13 cellular contexts compared by ENCODE assay signal in genomic region chr3:179921500-179921899, GRCh38.
DNase-seq lines count a peak whose midpoint lies in the region; ATAC-seq and TF ChIP-seq lines count a peak whose summit lies in the region.
"Had no signal": no experiment of that assay in that cellular context is flagged by ENCODE, and none has a peak within 500 bp of the region (broad histone marks: within the 10 kb centered on the region; RNA-seq: fewer than 3 reads in every experiment).

No MANE protein-coding gene starts in this region.

- H3K27ac ChIP-seq in parathyroid adenoma = peak overlapping the region; percentile 55
- H3K27ac ChIP-seq: A549, left ventricle myocardium inferior had no signal

- no peak overlapping the region for H3K9ac ChIP-seq in parathyroid adenoma

- H2AFZ ChIP-seq in parathyroid adenoma = no peak overlapping the region

- no peaks in the 10 kb centered on the region for H3K9me3 ChIP-seq in parathyroid adenoma (ENCODE audit: control insufficient read depth, low read length)
- H3K9me3 ChIP-seq: A549, left ventricle myocardium inferior had no signal

- peak; percentile 91 for ATAC-seq in GM21786 (IDR thresholded peaks at IDR 0.05; ENCODE audit: unreplicated experiment)
- ATAC-seq in HG03432 (IDR thresholded peaks at IDR 0.05; ENCODE audit: unreplicated experiment) = peak; percentile 100
- ATAC-seq: A549 had no signal

- peak overlapping the region; percentile 42 for H3K4me2 ChIP-seq in parathyroid adenoma (ENCODE audit: low read length)
- H3K4me2 ChIP-seq: A549 had no signal

- no peaks in the 10 kb centered on the region for H3K27me3 ChIP-seq in parathyroid adenoma (ENCODE audit: control insufficient read depth, insufficient read depth, low read length)

- no peak overlapping the region for H3K4me3 ChIP-seq in parathyroid adenoma (ENCODE audit: low read depth, low read length)
- H3K4me3 ChIP-seq: A549, left ventricle myocardium inferior had no signal

- no peak for TF ChIP-seq CTCF in parathyroid adenoma (IDR thresholded peaks at IDR 0.05)

- peaks cover 30% of the 10 kb centered on the region for H3K79me2 ChIP-seq in parathyroid adenoma

- peaks cover 36% of the 10 kb centered on the region for H3K4me1 ChIP-seq in parathyroid adenoma
- H3K4me1 ChIP-seq: A549, left ventricle myocardium inferior had no signal

- DNase-seq in NCI-H2171 treated with DMSO at 0.1 percent for 48 hours (lab: John Stamatoyannopoulos, UW) = peak; percentile 47
- DNase-seq in NCI-H2171 (lab: John Stamatoyannopoulos, UW) = no peak
- DNase-seq in NCI-H1930 (lab: John Stamatoyannopoulos, UW) = no peak
- no peak for DNase-seq in NCI-H1105 (lab: John Stamatoyannopoulos, UW)
- no peak for DNase-seq in HK-2 (ENCODE audit: unreplicated experiment)
- DNase-seq: activated CD4-positive, CD25-positive, alpha-beta regulatory T cell; left ventricle myocardium inferior; OCI-M1; retina had no signal

- no peaks in the 10 kb centered on the region for H3K36me3 ChIP-seq in parathyroid adenoma (ENCODE audit: control insufficient read depth, insufficient read depth, low read length)
- H3K36me3 ChIP-seq: left ventricle myocardium inferior had no signal
